ENCODE assay signal across 8 cellular contexts in genomic region chr19:13115936-13116281, GRCh38. TPM values are rescaled to one million over a fixed set of nuclear protein-coding genes. Genes with fewer than 3 reads are reported as not detected.
A peak's percentile ranks its signal among the peaks of the same experiment; 100 is the strongest.
DNase-seq lines count a peak whose midpoint lies in the region; ATAC-seq and TF ChIP-seq lines count a peak whose summit lies in the region.

No MANE protein-coding gene starts in this region.

- peak overlapping the region; percentile 83 for H3K27ac Mint-ChIP-seq in dendritic cell treated with granulocyte-macrophage colony-stimulating factor and Interleukin-4, amounts not matched to agents 40 ng/mL and 50 ng/mL, for 4 days
- H3K27ac Mint-ChIP-seq in natural killer cell treated with Interleukin-12 subunit alpha and Interleukin-12 subunit beta and Interleukin-15 and Interleukin-18, amount 100 ng/mL, for 72 hours = peak overlapping the region; percentile 87 to 92

- no peaks in the 10 kb centered on the region for H3K9me3 Mint-ChIP-seq in dendritic cell treated with granulocyte-macrophage colony-stimulating factor and Interleukin-4, amounts not matched to agents 40 ng/mL and 50 ng/mL, for 4 days
- no peaks in the 10 kb centered on the region for H3K9me3 Mint-ChIP-seq in natural killer cell treated with Interleukin-12 subunit alpha and Interleukin-12 subunit beta and Interleukin-15 and Interleukin-18, amount 100 ng/mL, for 72 hours

- H3K4me3 ChIP-seq in AG09309 (ENCODE audit: control insufficient read depth, low read depth, low read length) = peak overlapping the region; percentile 72
- H3K4me3 ChIP-seq in LNCaP clone FGC (ENCODE audit: low read depth, low read length) = peak overlapping the region; percentile 97

- no peak for DNase-seq in AG09309 (ENCODE audit: low read depth)
- no peak for DNase-seq in LNCaP clone FGC (ENCODE audit: low read depth)
- DNase-seq in natural killer cell treated with Interleukin-12 subunit alpha and Interleukin-12 subunit beta and Interleukin-15 and Interleukin-18, amount 100 ng/mL, for 72 hours (ENCODE audit: low spot score) = no peak
- DNase-seq in pons (ENCODE audit: low spot score) = no peak
- no peak for DNase-seq in Kasumi-1 (lab: John Stamatoyannopoulos, UW)

- peaks cover 48% of the 10 kb centered on the region for H3K4me1 Mint-ChIP-seq in dendritic cell treated with granulocyte-macrophage colony-stimulating factor and Interleukin-4, amounts not matched to agents 40 ng/mL and 50 ng/mL, for 4 days (ENCODE audit: low read depth)
- peaks cover 33 to 37% of the 10 kb centered on the region in 2 donors for H3K4me1 Mint-ChIP-seq in natural killer cell treated with Interleukin-12 subunit alpha and Interleukin-12 subunit beta and Interleukin-15 and Interleukin-18, amount 100 ng/mL, for 72 hours (ENCODE audit: low read depth in 2 of 2)

- H3K36me3 Mint-ChIP-seq in dendritic cell treated with granulocyte-macrophage colony-stimulating factor and Interleukin-4, amounts not matched to agents 40 ng/mL and 50 ng/mL, for 4 days (ENCODE audit: low read depth) = peaks cover 55% of the 10 kb centered on the region
- H3K36me3 Mint-ChIP-seq in natural killer cell treated with Interleukin-12 subunit alpha and Interleukin-12 subunit beta and Interleukin-15 and Interleukin-18, amount 100 ng/mL, for 72 hours = no peaks in the 10 kb centered on the region

- ATAC-seq in natural killer cell treated with Interleukin-12 subunit alpha and Interleukin-12 subunit beta and Interleukin-15 and Interleukin-18, amount 100 ng/mL, for 72 hours = no peak
- no peak for ATAC-seq in HG03460 (IDR thresholded peaks at IDR 0.05; ENCODE audit: unreplicated experiment)
- no peak for ATAC-seq in HG03571 (IDR thresholded peaks at IDR 0.05; ENCODE audit: unreplicated experiment)

- no peaks in the 10 kb centered on the region for H3K27me3 Mint-ChIP-seq in dendritic cell treated with granulocyte-macrophage colony-stimulating factor and Interleukin-4, amounts not matched to agents 40 ng/mL and 50 ng/mL, for 4 days
- H3K27me3 Mint-ChIP-seq in natural killer cell treated with Interleukin-12 subunit alpha and Interleukin-12 subunit beta and Interleukin-15 and Interleukin-18, amount 100 ng/mL, for 72 hours = no peaks in the 10 kb centered on the region

- intact Hi-C loops in dendritic cell treated with granulocyte-macrophage colony-stimulating factor and Interleukin-4, amounts not matched to agents 40 ng/mL and 50 ng/mL, for 4 days (cut with micrococcal nuclease) = loop anchor here (1.0 to 2.0 kb wide), 2 partner anchors 12 to 35 kb away; partner anchors contain the start of genes IER2 and STX10

- peak overlapping the region; percentile 89 for H3K4me3 Mint-ChIP-seq in dendritic cell treated with granulocyte-macrophage colony-stimulating factor and Interleukin-4, amounts not matched to agents 40 ng/mL and 50 ng/mL, for 4 days
- H3K4me3 Mint-ChIP-seq in natural killer cell treated with Interleukin-12 subunit alpha and Interleukin-12 subunit beta and Interleukin-15 and Interleukin-18, amount 100 ng/mL, for 72 hours = peak overlapping the region; percentile 95

- TF ChIP-seq CTCF in AG09309 (IDR thresholded peaks at IDR 0.05; ENCODE audit: control insufficient read depth, insufficient read depth, low read depth, low read length, missing control alignments) (no peak), LNCaP clone FGC (IDR thresholded peaks at IDR 0.05; ENCODE audit: control insufficient read depth, extremely low read depth, insufficient read depth) (no peak)

RNA-seq across cellular contexts. Expression of gene TRMT1, which starts 0.6 kb away (rescaled TPM):
- total RNA-seq in natural killer cell treated with Interleukin-12 subunit alpha and Interleukin-12 subunit beta and Interleukin-15 and Interleukin-18, amount 100 ng/mL, for 72 hours = 100 to 1,000 TPM in 1 of 2 donors, 10 to 100 TPM in 1; 54.6 to 120 TPM

RNA-seq across cellular contexts. Expression of gene NACC1, which starts 2.2 kb away (rescaled TPM):
- 100 to 1,000 TPM; 129 to 138 TPM for total RNA-seq in natural killer cell treated with Interleukin-12 subunit alpha and Interleukin-12 subunit beta and Interleukin-15 and Interleukin-18, amount 100 ng/mL, for 72 hours

RNA-seq across cellular contexts. Expression of gene LYL1, which starts 13.3 kb away (rescaled TPM):
- 1 to 10 TPM in 1 of 2 donors, under 1 TPM in 1; 0.86 to 1.4 TPM for total RNA-seq in natural killer cell treated with Interleukin-12 subunit alpha and Interleukin-12 subunit beta and Interleukin-15 and Interleukin-18, amount 100 ng/mL, for 72 hours

RNA-seq across cellular contexts. Expression of gene STX10, which starts 34.3 kb away (rescaled TPM):
- total RNA-seq in natural killer cell treated with Interleukin-12 subunit alpha and Interleukin-12 subunit beta and Interleukin-15 and Interleukin-18, amount 100 ng/mL, for 72 hours = 10 to 100 TPM; 48.1 to 62.5 TPM

RNA-seq across cellular contexts. Expression of gene IER2, which starts 34.3 kb away (rescaled TPM):
- 100 to 1,000 TPM; 106 to 117 TPM for total RNA-seq in natural killer cell treated with Interleukin-12 subunit alpha and Interleukin-12 subunit beta and Interleukin-15 and Interleukin-18, amount 100 ng/mL, for 72 hours
